In genomic region chr18:41121116-41121826, GRCh38 we compare ENCODE assay signal across 21 cellular contexts.
DNase-seq lines count a peak whose midpoint lies in the region; ATAC-seq, FAIRE-seq and TF ChIP-seq lines count a peak whose summit lies in the region.
"Had no signal": no experiment of that assay in that cellular context is flagged by ENCODE, and none has a peak within 500 bp of the region (broad histone marks: within the 10 kb centered on the region; RNA-seq: fewer than 3 reads in every experiment).

No MANE protein-coding gene starts in this region.

- no peak overlapping the region for H3K9ac ChIP-seq in keratinocyte (ENCODE audit: control insufficient read depth, extremely low read depth, insufficient read depth, low read length)

- H3K4me3 ChIP-seq in AG04449 (ENCODE audit: low read depth, low read length) (no peak overlapping the region), bronchial epithelial cell (ENCODE audit: low read depth, low read length) (no peak overlapping the region), keratinocyte (ENCODE audit: control insufficient read depth in 2 of 3, extremely low read depth in 1 of 3, insufficient read depth in 2 of 3, low read depth in 1 of 3, low read length in 3 of 3) (peak overlapping the region in 2 of 3 experiments; percentile 5 to 36)
- H3K4me3 ChIP-seq: A549, SJSA1, thoracic aorta had no signal

- H2AFZ ChIP-seq in keratinocyte (ENCODE audit: control insufficient read depth, low read length), result peak overlapping the region; percentile 17

- H3K4me1 ChIP-seq in keratinocyte (ENCODE audit: control insufficient read depth, extremely low read depth, insufficient read depth, low read length), result peaks cover 28% of the 10 kb centered on the region
- H3K4me1 ChIP-seq: A549 had no signal

- H3K9me1 ChIP-seq in keratinocyte (ENCODE audit: control insufficient read depth, extremely low read depth, insufficient read depth, low read length), result no peaks in the 10 kb centered on the region

- ATAC-seq in HG02678 (IDR thresholded peaks at IDR 0.05; ENCODE audit: unreplicated experiment) (no peak), GM19324 (IDR thresholded peaks at IDR 0.05; ENCODE audit: low FRiP score, unreplicated experiment) (no peak), sciatic nerve (no peak)
- ATAC-seq: A549; activated CD4-positive, alpha-beta T cell treated with anti-CD3 and anti-CD28 coated beads for 36 hours; right cardiac atrium had no signal

- POLR2A ChIA-PET in AG04449 (lab: Yijun Ruan, JAX), result no interaction called here

- H3K4me2 ChIP-seq in keratinocyte (ENCODE audit: control insufficient read depth, extremely low read depth, insufficient read depth, low read depth, low read length), result peak overlapping the region; percentile 69
- H3K4me2 ChIP-seq: A549 had no signal

- DNase-seq in AG04449 (ENCODE audit: low read depth, low spot score), result peak; percentile 44
- DNase-seq in NCI-H226, result peak; percentile 7
- peak; percentile 49 for DNase-seq in bronchial epithelial cell (ENCODE audit: low read depth)
- DNase-seq in keratinocyte (ENCODE audit: low read depth, low spot score), result no peak
- no peak for DNase-seq in GM20000 (ENCODE audit: low spot score)
- DNase-seq in sciatic nerve (ENCODE audit: low spot score), result no peak
- DNase-seq: activated CD4-positive, alpha-beta T cell treated with anti-CD3 and anti-CD28 coated beads for 36 hours; activated CD8-positive, alpha-beta memory T cell treated with anti-CD3 and anti-CD28 coated beads, Interleukin-2, amount 50 U/mL, for 48 hours; effector memory CD4-positive, alpha-beta T cell; KG1; NCI-H1417; right cardiac atrium; stimulated activated CD4-positive, alpha-beta T cell treated with anti-CD3 and anti-CD28 coated beads, Interleukin-2, amount 100 ng/mL, for 48 hours; stimulated activated CD8-positive, alpha-beta memory T cell treated with anti-CD3 and anti-CD28 coated beads, Interleukin-4, amount 100 ng/mL, for 48 hours; T1000 had no signal

- H3K27me3 ChIP-seq in bronchial epithelial cell (ENCODE audit: control insufficient read depth, insufficient read depth, low read length), result no peaks in the 10 kb centered on the region
- H3K27me3 ChIP-seq in keratinocyte (ENCODE audit: control insufficient read depth, extremely low read depth, insufficient read depth, low read length), result no peaks in the 10 kb centered on the region
- H3K27me3 ChIP-seq: SJSA1 had no signal

- H3K36me3 ChIP-seq in bronchial epithelial cell (ENCODE audit: control insufficient read depth, insufficient read depth, low read length) (no peaks in the 10 kb centered on the region), keratinocyte (ENCODE audit: control insufficient read depth in 2 of 2, extremely low read depth in 1 of 2, insufficient read depth in 2 of 2, low read length in 2 of 2) (no peaks in the 10 kb centered on the region)
- H3K36me3 ChIP-seq: SJSA1, thoracic aorta had no signal

- H4K20me1 ChIP-seq in keratinocyte (ENCODE audit: control insufficient read depth, extremely low read depth, insufficient read depth, low read length), result no peaks in the 10 kb centered on the region

- dilution Hi-C loops in keratinocyte (cut with MboI; ENCODE audit: extremely low pct_ligation_motif_present, low sequenced_read_pairs), result no loop called here

- intact Hi-C loops in sciatic nerve (cut with DNase I), result no loop called here

- FAIRE-seq in bronchial epithelial cell (lab: Jason Lieb, UNC) (no peak), keratinocyte (lab: Jason Lieb, UNC) (peak; percentile 79)
- FAIRE-seq: A549, G401.6 had no signal

- CTCF ChIA-PET in AG04449 (lab: Yijun Ruan, JAX), result no interaction called here

- no peaks in the 10 kb centered on the region for H3K79me2 ChIP-seq in keratinocyte (ENCODE audit: control insufficient read depth, insufficient read depth, low read length)

- TF ChIP-seq CTCF in AG04449 (IDR thresholded peaks at IDR 0.05; ENCODE audit: insufficient read depth, low read length, missing control alignments) (no peak), bronchial epithelial cell (IDR thresholded peaks at IDR 0.05; ENCODE audit: insufficient read depth, low read length, severe bottlenecking) (no peak), keratinocyte (optimal IDR thresholded peaks at IDR 0.05 in 1 of 3, IDR thresholded peaks at IDR 0.05 in 1 of 3, conservative IDR thresholded peaks at IDR 0.05 in 1 of 3; ENCODE audit: extremely low read depth in 1 of 3, insufficient read depth in 2 of 3, low read length in 3 of 3) (no peak), GM20000 (IDR thresholded peaks at IDR 0.05; ENCODE audit: extremely low read depth, missing control alignments) (no peak)

- H3K9me3 ChIP-seq in keratinocyte (ENCODE audit: control insufficient read depth, low read depth, low read length), result no peaks in the 10 kb centered on the region
- H3K9me3 ChIP-seq: A549, SJSA1, thoracic aorta had no signal

- peak overlapping the region; percentile 23 for H3K27ac ChIP-seq in keratinocyte (ENCODE audit: control insufficient read depth, insufficient read depth, low read length)
- H3K27ac ChIP-seq: A549, SJSA1, thoracic aorta had no signal

Comparison
In these comparisons a context has a peak if more than half of its experiments do, and no peak if none do; other contexts are left out.
1. DNase-seq: peak in AG04449 (single experiment), NCI-H226 (single experiment) and bronchial epithelial cell (single experiment); none in keratinocyte (single experiment), GM20000 (single experiment) and sciatic nerve (single experiment).
2. H3K4me3 ChIP-seq: peak in keratinocyte (2 of 3); none in AG04449 (single experiment) and bronchial epithelial cell (single experiment).